ENCODE assay signal across 26 cellular contexts in genomic region chr9:29647451-29647850, GRCh38.
"Had no signal": no experiment of that assay in that cellular context is flagged by ENCODE, and none has a peak within 500 bp of the region (broad histone marks: within the 10 kb centered on the region; RNA-seq: fewer than 3 reads in every experiment).

No MANE protein-coding gene starts in this region.

- H3K4me3 ChIP-seq: colonic mucosa, coronary artery, dorsolateral prefrontal cortex, esophagus muscularis mucosa, esophagus squamous epithelium, gastrocnemius medialis, gastroesophageal sphincter, heart left ventricle, heart right ventricle had no signal

- FAIRE-seq: colon, endometrium, endothelial cell of umbilical vein, frontal cortex had no signal

- H3K9me3 ChIP-seq: colonic mucosa, esophagus muscularis mucosa, esophagus squamous epithelium, gastrocnemius medialis, gastroesophageal sphincter, heart left ventricle had no signal

- H3K36me3 ChIP-seq: colonic mucosa, esophagus muscularis mucosa, esophagus squamous epithelium, gastrocnemius medialis, gastroesophageal sphincter, heart left ventricle, heart right ventricle had no signal

- DNase-seq: colonic mucosa; cortex of kidney; dermis blood vessel endothelial cell; dorsolateral prefrontal cortex; effector CD8-positive, alpha-beta T cell; effector memory CD4-positive, alpha-beta T cell; effector memory CD8-positive, alpha-beta T cell; endodermal cell; erythroblast; esophagus squamous epithelium; foreskin fibroblast; foreskin keratinocyte; foreskin melanocyte; gastrocnemius medialis; glutamatergic neuron; head of caudate nucleus; heart left ventricle; heart right ventricle had no signal

- H3K4me1 ChIP-seq: colonic mucosa, esophagus muscularis mucosa, esophagus squamous epithelium, foreskin keratinocyte, gastrocnemius medialis, gastroesophageal sphincter, heart left ventricle, heart right ventricle had no signal

- H3K27ac ChIP-seq: colonic mucosa, coronary artery, dorsolateral prefrontal cortex, epithelial cell of prostate, esophagus muscularis mucosa, esophagus squamous epithelium, foreskin keratinocyte, gastrocnemius medialis, gastroesophageal sphincter, heart left ventricle, heart right ventricle had no signal

- H3K27me3 ChIP-seq: colonic mucosa, dorsolateral prefrontal cortex, esophagus muscularis mucosa, esophagus squamous epithelium, foreskin keratinocyte, gastrocnemius medialis, gastroesophageal sphincter, heart left ventricle, heart right ventricle had no signal
